8 cellular contexts compared by ENCODE assay signal in the genomic region with DNA sequence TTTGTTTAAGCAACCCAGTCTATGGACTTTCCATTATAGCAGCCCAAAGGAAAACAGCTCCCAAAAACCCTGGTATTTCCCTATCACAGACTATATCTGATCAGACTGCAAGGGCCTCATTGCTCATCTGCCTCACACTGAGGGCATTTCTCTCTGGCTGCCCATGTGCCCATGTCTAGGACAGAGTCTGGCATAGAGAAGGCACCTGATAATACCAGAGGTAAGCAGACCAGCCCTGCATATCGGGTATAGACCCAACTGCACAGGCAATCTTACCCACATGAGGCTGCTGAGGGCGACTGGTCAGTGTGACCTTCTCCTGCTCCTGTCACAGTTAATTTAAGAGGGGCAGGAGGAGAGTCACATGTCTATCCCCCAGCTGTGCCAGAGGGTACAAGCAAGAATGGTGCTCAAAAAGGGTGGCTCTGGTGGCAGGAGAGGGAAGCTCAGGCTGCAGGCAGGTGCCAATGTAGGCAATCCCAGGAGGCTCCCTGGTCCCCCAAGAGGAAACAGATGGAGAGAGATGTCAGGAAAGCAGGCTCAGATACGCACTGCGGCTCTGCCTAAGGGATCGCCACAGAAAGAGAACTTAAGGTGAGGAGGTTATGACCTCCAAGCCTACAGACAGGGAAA. TPM values are rescaled to one million over a fixed set of nuclear protein-coding genes. Genes with fewer than 3 reads are reported as not detected.
DNase-seq lines count a peak whose midpoint lies in the region; ATAC-seq and TF ChIP-seq lines count a peak whose summit lies in the region.

No MANE protein-coding gene starts in this region.

- H3K4me3 ChIP-seq in WI38 (ENCODE audit: low read depth, low read length) (peak overlapping the region; percentile 89), right cardiac atrium (ENCODE audit: low read length) (peak overlapping the region; percentile 86), stomach smooth muscle (ENCODE audit: low read length in 2 of 2) (peak overlapping the region; percentile 92 to 99)

- 33% methylated on average over 5 of the region's 5 CpGs for WGBS in right cardiac atrium

- H3K9me3 ChIP-seq in right cardiac atrium (ENCODE audit: control insufficient read depth, low read length), result no peaks in the 10 kb centered on the region
- no peaks in the 10 kb centered on the region for H3K9me3 ChIP-seq in stomach smooth muscle (ENCODE audit: control insufficient read depth in 2 of 2, low read length in 2 of 2)

- peak overlapping the region; percentile 93 to 94 for H3K4me3 Mint-ChIP-seq in activated T-cell treated with anti-CD3 and anti-CD28 coated beads, Interleukin-2, amount 50 U/mL, for 72 hours

- H3K4me1 ChIP-seq in right cardiac atrium (ENCODE audit: control insufficient read depth, insufficient read depth, low read length), result peaks cover 36% of the 10 kb centered on the region
- H3K4me1 ChIP-seq in stomach smooth muscle (ENCODE audit: control insufficient read depth, insufficient read depth, low read length), result peaks cover 76% of the 10 kb centered on the region

- no peak for DNase-seq in activated T-cell treated with anti-CD3 and anti-CD28 coated beads, Interleukin-2, amount 50 U/mL, for 72 hours
- DNase-seq in activated T-cell treated with anti-CD3 and anti-CD28 coated beads, Interleukin-2, amount 50 U/mL, for 48 hours, result no peak
- no peak for DNase-seq in right cardiac atrium
- DNase-seq in stimulated activated CD4-positive, alpha-beta T cell treated with anti-CD3 and anti-CD28 coated beads, Interleukin-15, amount 100 ng/mL, for 24 hours, result no peak
- no peak for DNase-seq in NCI-H2196 (lab: John Stamatoyannopoulos, UW; ENCODE audit: unreplicated experiment)

- intact Hi-C loops in right cardiac atrium (cut with DNase I), result no loop called here

- peak overlapping the region; percentile 95 to 98 for H3K9ac ChIP-seq in stomach smooth muscle (ENCODE audit: low read length in 2 of 2)

- peaks cover 79% of the 10 kb centered on the region for H3K4me1 Mint-ChIP-seq in activated T-cell treated with anti-CD3 and anti-CD28 coated beads, Interleukin-2, amount 50 U/mL, for 72 hours (ENCODE audit: low read depth)

- peaks cover 39 to 40% of the 10 kb centered on the region in 2 donors for H3K36me3 Mint-ChIP-seq in activated T-cell treated with anti-CD3 and anti-CD28 coated beads, Interleukin-2, amount 50 U/mL, for 72 hours (ENCODE audit: insufficient read depth in 2 of 2)

- no peaks in the 10 kb centered on the region for H3K27me3 Mint-ChIP-seq in activated T-cell treated with anti-CD3 and anti-CD28 coated beads, Interleukin-2, amount 50 U/mL, for 72 hours (ENCODE audit: low read depth)

- H3K9me3 Mint-ChIP-seq in activated T-cell treated with anti-CD3 and anti-CD28 coated beads, Interleukin-2, amount 50 U/mL, for 72 hours, result no peaks in the 10 kb centered on the region

- H3K27me3 ChIP-seq in right cardiac atrium (ENCODE audit: control insufficient read depth, insufficient read depth), result no peaks in the 10 kb centered on the region
- no peaks in the 10 kb centered on the region for H3K27me3 ChIP-seq in stomach smooth muscle (ENCODE audit: control insufficient read depth in 1 of 2, insufficient read depth in 2 of 2, low read length in 2 of 2)

- no peak for ATAC-seq in activated T-cell treated with anti-CD3 and anti-CD28 coated beads, Interleukin-2, amount 50 U/mL, for 72 hours (replicated peaks in 1 of 2)
- ATAC-seq in right cardiac atrium (no peak), GM21447 (IDR thresholded peaks at IDR 0.05; ENCODE audit: unreplicated experiment) (no peak)

- peak overlapping the region; percentile 85 for H3K27ac ChIP-seq in right cardiac atrium (ENCODE audit: low read length)
- H3K27ac ChIP-seq in stomach smooth muscle (ENCODE audit: low read length), result peak overlapping the region; percentile 96

- peak overlapping the region; percentile 97 for H3K27ac Mint-ChIP-seq in activated T-cell treated with anti-CD3 and anti-CD28 coated beads, Interleukin-2, amount 50 U/mL, for 72 hours

- no peak for TF ChIP-seq CTCF in WI38 (IDR thresholded peaks at IDR 0.05; ENCODE audit: low read depth, low read length)

- peaks cover 7 to 15% of the 10 kb centered on the region in 2 donors for H3K36me3 ChIP-seq in stomach smooth muscle (ENCODE audit: control insufficient read depth in 2 of 2, insufficient read depth in 2 of 2, low read length in 2 of 2)

RNA-seq across cellular contexts. Expression of a gene that starts 3.1 kb away (rescaled TPM):
- 10 to 100 TPM; 68.7 to 81.3 TPM for total RNA-seq in activated T-cell treated with anti-CD3 and anti-CD28 coated beads, Interleukin-2, amount 50 U/mL, for 72 hours
- total RNA-seq in right cardiac atrium, result 10 to 100 TPM; 10.9 to 33.2 (median 15.7) TPM
- 30.5 TPM for polyA plus RNA-seq in right cardiac atrium

RNA-seq across cellular contexts. Expression of a gene that starts 42.1 kb away (rescaled TPM):
- total RNA-seq in activated T-cell treated with anti-CD3 and anti-CD28 coated beads, Interleukin-2, amount 50 U/mL, for 72 hours, result under 1 TPM; 0.09 to 0.10 TPM
- 100 to 1,000 TPM; 152 to 278 (median 176) TPM for total RNA-seq in right cardiac atrium
- 453 TPM for polyA plus RNA-seq in right cardiac atrium

RNA-seq across cellular contexts. Expression of a gene that starts 42.8 kb away (rescaled TPM):
- total RNA-seq in activated T-cell treated with anti-CD3 and anti-CD28 coated beads, Interleukin-2, amount 50 U/mL, for 72 hours, result 1 to 10 TPM; 2.0 to 2.2 TPM
- 1 to 10 TPM; 1.9 to 3.4 (median 2.5) TPM for total RNA-seq in right cardiac atrium
- 2.0 TPM for polyA plus RNA-seq in right cardiac atrium

RNA-seq across cellular contexts. Expression of a gene that starts 42.9 kb away (rescaled TPM):
- 10 to 100 TPM; 20.0 to 24.5 TPM for total RNA-seq in activated T-cell treated with anti-CD3 and anti-CD28 coated beads, Interleukin-2, amount 50 U/mL, for 72 hours
- total RNA-seq in right cardiac atrium, result 10 to 100 TPM; 43.7 to 53.4 (median 47.4) TPM
- 26.3 TPM for polyA plus RNA-seq in right cardiac atrium

Comparison
In these comparisons a context has a peak if more than half of its experiments do, and no peak if none do; other contexts are left out.
1. RNA of a gene that starts 42.1 kb away (total RNA-seq): 152 to 278 TPM in right cardiac atrium; 0.09 to 0.10 TPM in activated T-cell treated with anti-CD3 and anti-CD28 coated beads, Interleukin-2, amount 50 U/mL, for 72 hours; every median in the first group is over 100 times any median in the second.
2. Peak in every context shown above with its lines, with median percentiles within 50 percentile points of each other: H3K4me3 ChIP-seq.